In genomic region chr10:98173258-98173657, GRCh38 we compare ENCODE assay signal across 17 cellular contexts.
"Had no signal": no experiment of that assay in that cellular context is flagged by ENCODE, and none has a peak within 500 bp of the region (broad histone marks: within the 10 kb centered on the region; RNA-seq: fewer than 3 reads in every experiment).

No MANE protein-coding gene starts in this region.

- H3K4me3 ChIP-seq: cardiac muscle cell, mucosa of descending colon, psoas muscle, sigmoid colon, upper lobe of left lung had no signal

- H3K27me3 Mint-ChIP-seq: activated CD4-positive, alpha-beta memory T cell treated with anti-CD3 and anti-CD28 coated beads for 36 hours; activated naive CD8-positive, alpha-beta T cell treated with anti-CD3 and anti-CD28 coated beads, Interleukin-2, amount 50 U/mL, for 24 hours; naive thymus-derived CD8-positive, alpha-beta T cell had no signal

- DNase-seq: activated CD4-positive, alpha-beta memory T cell treated with anti-CD3 and anti-CD28 coated beads for 36 hours; activated CD4-positive, alpha-beta T cell treated with anti-CD3 and anti-CD28 coated beads for 1 hour; activated naive CD8-positive, alpha-beta T cell treated with anti-CD3 and anti-CD28 coated beads, Interleukin-2, amount 50 U/mL, for 24 hours; activated T-cell treated with anti-CD3 and anti-CD28 coated beads, Interleukin-2, amount 50 U/mL, for 48 hours; left colon; mucosa of descending colon; naive thymus-derived CD8-positive, alpha-beta T cell; psoas muscle; sigmoid colon; stimulated activated CD4-positive, alpha-beta T cell treated with anti-CD3 and anti-CD28 coated beads, Interleukin-12 subunit alpha, Interleukin-12 subunit beta, amount 100 ng/mL, for 4 hours; stimulated activated CD4-positive, alpha-beta T cell treated with anti-CD3 and anti-CD28 coated beads, Interleukin-2, amount 100 ng/mL, for 48 hours; stimulated activated CD8-positive, alpha-beta memory T cell treated with anti-CD3 and anti-CD28 coated beads, Interleukin-4, amount 100 ng/mL, for 48 hours; stimulated activated naive CD8-positive, alpha-beta T cell treated with anti-CD3 and anti-CD28 coated beads, Interleukin-15, Interleukin-2, amounts not matched to agents 100 U/mL and 50 U/mL, for 24 hours; SW 1271; upper lobe of left lung had no signal

- H3K36me3 ChIP-seq: cardiac muscle cell, sigmoid colon had no signal

- H3K27ac Mint-ChIP-seq: activated CD4-positive, alpha-beta memory T cell treated with anti-CD3 and anti-CD28 coated beads for 36 hours; activated naive CD8-positive, alpha-beta T cell treated with anti-CD3 and anti-CD28 coated beads, Interleukin-2, amount 50 U/mL, for 24 hours; T-helper 2 cell treated with Interferon-gamma antibody and Interleukin-4, amounts not matched to agents 5 μg/mL and 100 μg/mL, for 36 hours had no signal

- H3K4me3 Mint-ChIP-seq: activated CD4-positive, alpha-beta memory T cell treated with anti-CD3 and anti-CD28 coated beads for 36 hours; activated naive CD8-positive, alpha-beta T cell treated with anti-CD3 and anti-CD28 coated beads, Interleukin-2, amount 50 U/mL, for 24 hours; naive thymus-derived CD8-positive, alpha-beta T cell; T-helper 2 cell treated with Interferon-gamma antibody and Interleukin-4, amounts not matched to agents 5 μg/mL and 100 μg/mL, for 36 hours had no signal

- H3K9me3 Mint-ChIP-seq: activated CD4-positive, alpha-beta memory T cell treated with anti-CD3 and anti-CD28 coated beads for 36 hours had no signal

- H3K27me3 ChIP-seq: cardiac muscle cell, sigmoid colon, upper lobe of left lung had no signal
